ENCODE assay signal across 10 cellular contexts in the genomic region with DNA sequence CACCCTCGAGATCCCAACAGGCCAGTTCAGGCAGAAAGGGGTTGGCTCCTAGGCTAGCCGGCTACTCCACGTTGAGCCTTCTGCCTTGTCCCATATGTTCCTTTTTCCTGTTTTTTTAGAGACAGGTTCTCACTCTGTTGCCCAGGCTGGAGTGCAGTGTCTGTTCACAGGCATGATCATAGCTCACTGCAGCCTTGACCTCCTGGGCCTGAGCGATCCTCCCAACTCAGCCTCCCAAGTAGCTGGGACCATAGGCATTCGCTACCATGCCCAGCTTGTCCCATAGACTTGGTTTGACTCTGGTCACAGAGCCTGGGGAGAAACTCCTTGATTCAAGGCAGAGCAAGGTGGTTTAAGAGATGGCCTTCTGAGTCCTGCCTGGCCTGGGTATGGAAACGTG. TPM values are rescaled to one million over a fixed set of nuclear protein-coding genes. Genes with fewer than 3 reads are reported as not detected.
DNase-seq lines count a peak whose midpoint lies in the region; ATAC-seq and TF ChIP-seq lines count a peak whose summit lies in the region.
"Had no signal": no experiment of that assay in that cellular context is flagged by ENCODE, and none has a peak within 500 bp of the region (broad histone marks: within the 10 kb centered on the region; RNA-seq: fewer than 3 reads in every experiment).

No MANE protein-coding gene starts in this region.

- H3K36me3 ChIP-seq in PC-9 (ENCODE audit: low read depth) (no peaks in the 10 kb centered on the region), neural progenitor cell (no peaks in the 10 kb centered on the region)

- no peaks in the 10 kb centered on the region for H3K9me2 ChIP-seq in PC-9 (ENCODE audit: insufficient read depth)

- peaks cover 69% of the 10 kb centered on the region for H3K4me1 Mint-ChIP-seq in CD4-positive, alpha-beta T cell (ENCODE audit: low read depth)
- peaks cover 53 to 56% of the 10 kb centered on the region in 2 donors for H3K4me1 Mint-ChIP-seq in effector memory CD8-positive, alpha-beta T cell (ENCODE audit: low read depth in 2 of 2)
- H3K4me1 Mint-ChIP-seq in neural progenitor cell: peaks cover 59% of the 10 kb centered on the region

- no peaks in the 10 kb centered on the region for H3K27me3 Mint-ChIP-seq in CD4-positive, alpha-beta T cell
- H3K27me3 Mint-ChIP-seq in effector memory CD8-positive, alpha-beta T cell: no peaks in the 10 kb centered on the region
- peaks cover 2% of the 10 kb centered on the region for H3K27me3 Mint-ChIP-seq in neural progenitor cell (ENCODE audit: insufficient read depth, low read depth)

- H4K20me1 ChIP-seq in PC-9 (ENCODE audit: insufficient read depth) (no peaks in the 10 kb centered on the region), neural progenitor cell (ENCODE audit: low read depth) (peaks cover 66% of the 10 kb centered on the region)

- no peaks in the 10 kb centered on the region for H3K9me3 ChIP-seq in CD4-positive, alpha-beta T cell (ENCODE audit: control insufficient read depth, low read length)
- H3K9me3 ChIP-seq in PC-9 (ENCODE audit: insufficient read depth, low read depth): no peaks in the 10 kb centered on the region
- H3K9me3 ChIP-seq in neural progenitor cell (ENCODE audit: low read depth): no peaks in the 10 kb centered on the region

- peaks cover 3% of the 10 kb centered on the region for H3K36me3 Mint-ChIP-seq in CD4-positive, alpha-beta T cell (ENCODE audit: low read depth)
- peaks cover 19% of the 10 kb centered on the region for H3K36me3 Mint-ChIP-seq in effector memory CD8-positive, alpha-beta T cell (ENCODE audit: insufficient read depth)
- H3K36me3 Mint-ChIP-seq in neural progenitor cell: peaks cover 10% of the 10 kb centered on the region

- no peak overlapping the region for H2AFZ ChIP-seq in PC-9
- H2AFZ ChIP-seq in neural progenitor cell (replicated peaks): no peak overlapping the region

- H3K27ac ChIP-seq in CD4-positive, alpha-beta T cell (ENCODE audit: low read depth, low read length): no peak overlapping the region
- H3K27ac ChIP-seq in PC-9 (peak overlapping the region; percentile 88), neural progenitor cell (no peak overlapping the region)

- no peak for ATAC-seq in CD4-positive, alpha-beta T cell (ENCODE audit: poor library complexity)
- ATAC-seq in effector memory CD8-positive, alpha-beta T cell (replicated peaks): no peak
- ATAC-seq in esophagus mucosa (no peak), GM18520 (IDR thresholded peaks at IDR 0.05; ENCODE audit: unreplicated experiment) (no peak)

- H3F3A ChIP-seq in PC-9 (ENCODE audit: insufficient read depth, low read depth) (peaks cover 39% of the 10 kb centered on the region), neural progenitor cell (ENCODE audit: low read depth) (peaks cover 14% of the 10 kb centered on the region)

- no peak overlapping the region for H3K4me3 ChIP-seq in PC-9
- no peak overlapping the region for H3K4me3 ChIP-seq in neural progenitor cell

- BruUV-seq in PC-9 (replicated peaks; lab: Mats Ljungman, UMichigan): TSS peak; percentile 16

- intact Hi-C loops in CD4-positive, alpha-beta T cell (cut with DNase I, micrococcal nuclease): no loop called here
- intact Hi-C loops in PC-9 (cut with micrococcal nuclease; ENCODE audit: unreplicated experiment): no loop called here

- H3K27me3 ChIP-seq in CD4-positive, alpha-beta T cell (ENCODE audit: control insufficient read depth, insufficient read depth, low read length): no peaks in the 10 kb centered on the region
- H3K27me3 ChIP-seq in PC-9 (ENCODE audit: insufficient read depth, low read depth): no peaks in the 10 kb centered on the region
- no peaks in the 10 kb centered on the region for H3K27me3 ChIP-seq in neural progenitor cell

- CTCF ChIA-PET in CD4-positive, alpha-beta T cell (lab: Charles Lee): no interaction called here
- CTCF ChIA-PET in PC-9 (lab: Charles Lee): no interaction called here

- H3K9ac ChIP-seq in neural progenitor cell: no peak overlapping the region

- H3K4me3 Mint-ChIP-seq in CD4-positive, alpha-beta T cell: no peak overlapping the region
- peak overlapping the region; percentile 68 to 76 for H3K4me3 Mint-ChIP-seq in effector memory CD8-positive, alpha-beta T cell
- H3K4me3 Mint-ChIP-seq in neural progenitor cell: no peak overlapping the region

- peaks cover 53% of the 10 kb centered on the region for H3K4me1 ChIP-seq in PC-9 (replicated peaks; ENCODE audit: insufficient read depth)
- H3K4me1 ChIP-seq in neural progenitor cell: peaks cover 49% of the 10 kb centered on the region

- no peak for TF ChIP-seq CTCF in CD4-positive, alpha-beta T cell (IDR thresholded peaks at IDR 0.05)
- TF ChIP-seq CTCF in PC-9 (conservative IDR thresholded peaks at IDR 0.05) (no peak), neural progenitor cell (IDR thresholded peaks at IDR 0.05) (no peak)

- POLR2A ChIA-PET in CD4-positive, alpha-beta T cell (lab: Charles Lee): interaction anchor here (0.8 to 1.7 kb wide), 2 partner anchors 15 to 26 kb away, joined by 3 to 4 read pairs; no protein-coding TSS in a partner anchor
- POLR2A ChIA-PET in PC-9 (lab: Charles Lee; ENCODE audit: unreplicated experiment): no interaction called here

- peak overlapping the region; percentile 65 for H3K4me2 ChIP-seq in PC-9
- no peak overlapping the region for H3K4me2 ChIP-seq in neural progenitor cell

- peak overlapping the region; percentile 76 for H3K27ac Mint-ChIP-seq in CD4-positive, alpha-beta T cell
- H3K27ac Mint-ChIP-seq in effector memory CD8-positive, alpha-beta T cell: peak overlapping the region; percentile 81 to 91
- H3K27ac Mint-ChIP-seq in neural progenitor cell: peak overlapping the region; percentile 65

- H3K79me2 ChIP-seq in PC-9 (ENCODE audit: low read depth) (peaks cover 50% of the 10 kb centered on the region), neural progenitor cell (ENCODE audit: low read depth) (peaks cover 93% of the 10 kb centered on the region)

- no peaks in the 10 kb centered on the region for H3K9me3 Mint-ChIP-seq in CD4-positive, alpha-beta T cell
- H3K9me3 Mint-ChIP-seq in effector memory CD8-positive, alpha-beta T cell: no peaks in the 10 kb centered on the region
- peaks cover 3% of the 10 kb centered on the region for H3K9me3 Mint-ChIP-seq in neural progenitor cell

- no peak for DNase-seq in CD4-positive, alpha-beta T cell
- DNase-seq in PC-9: no peak
- no peak for DNase-seq in effector memory CD8-positive, alpha-beta T cell
- DNase-seq in neural progenitor cell (ENCODE audit: low spot score): no peak
- no peak for DNase-seq in stimulated activated CD8-positive, alpha-beta memory T cell treated with anti-CD3 and anti-CD28 coated beads, Interleukin-4, amount 100 ng/mL, for 48 hours
- DNase-seq in AG20443 (ENCODE audit: low spot score): no peak
- DNase-seq: KG1, NCI-H2171 had no signal

RNA-seq across cellular contexts. Expression of gene ZNF710, which starts 32.3 kb away (rescaled TPM):
- 1 to 10 TPM; 6.5 to 7.7 TPM for total RNA-seq in CD4-positive, alpha-beta T cell
- total RNA-seq in PC-9 (2021): 23.4 and 25.2 TPM in 2 replicates
- 14.9 and 29.6 TPM in 2 replicates for total RNA-seq in neural progenitor cell (ENCODE audit: low replicate concordance)
- 27.9 TPM for total RNA-seq in esophagus mucosa

Comparison
In these comparisons a context has a peak if more than half of its experiments do, and no peak if none do; other contexts are left out.
1. H3K4me3 Mint-ChIP-seq: peak in effector memory CD8-positive, alpha-beta T cell (2 of 2); none in CD4-positive, alpha-beta T cell (single experiment) and neural progenitor cell (single experiment).
2. Peak in every context shown above with its lines, with median percentiles within 50 percentile points of each other: H3K27ac Mint-ChIP-seq.